ENCODE assay signal across 8 cellular contexts in genomic region chr2:28389399-28390240, GRCh38. TPM values are rescaled to one million over a fixed set of nuclear protein-coding genes. Genes with fewer than 3 reads are reported as not detected.
DNase-seq lines count a peak whose midpoint lies in the region; ATAC-seq and TF ChIP-seq lines count a peak whose summit lies in the region.

No MANE protein-coding gene starts in this region.

- H3K27me3 ChIP-seq in CD4-positive, CD25-positive, alpha-beta regulatory T cell (ENCODE audit: control insufficient read depth, insufficient read depth, low read length), result no peaks in the 10 kb centered on the region
- peaks cover 43% of the 10 kb centered on the region for H3K27me3 ChIP-seq in OCI-LY3 (ENCODE audit: low read depth, low read length)
- peaks cover 19% of the 10 kb centered on the region for H3K27me3 ChIP-seq in endodermal cell (ENCODE audit: control insufficient read depth, insufficient read depth, low read length, poor library complexity, severe bottlenecking)

- peaks cover 0 to 1% (median 0%) of the 10 kb centered on the region in 7 donors for H3K9me3 Mint-ChIP-seq in CD4-positive, CD25-positive, alpha-beta regulatory T cell
- H3K9me3 Mint-ChIP-seq in endodermal cell (no peaks in the 10 kb centered on the region), neural crest cell (no peaks in the 10 kb centered on the region)

- peak overlapping the region; percentile 65 to 94 (median 78) for H3K27ac Mint-ChIP-seq in CD4-positive, CD25-positive, alpha-beta regulatory T cell
- peak overlapping the region; percentile 88 for H3K27ac Mint-ChIP-seq in endodermal cell
- peak overlapping the region; percentile 83 for H3K27ac Mint-ChIP-seq in neural crest cell (ENCODE audit: unreplicated experiment)

- H3K27ac ChIP-seq in CD4-positive, CD25-positive, alpha-beta regulatory T cell (ENCODE audit: insufficient read depth, low read length, poor library complexity, severe bottlenecking), result peak overlapping the region; percentile 95
- H3K27ac ChIP-seq in OCI-LY3 (ENCODE audit: low read length), result no peak overlapping the region
- H3K27ac ChIP-seq in endodermal cell (ENCODE audit: low read depth, low read length), result peak overlapping the region; percentile 49

- H3K4me3 ChIP-seq in CD4-positive, CD25-positive, alpha-beta regulatory T cell (ENCODE audit: low read depth, low read length), result peak overlapping the region; percentile 92
- H3K4me3 ChIP-seq in OCI-LY3 (ENCODE audit: low read length) (peak overlapping the region; percentile 83), endodermal cell (ENCODE audit: low read length) (peak overlapping the region; percentile 87)

- TF ChIP-seq CTCF in OCI-LY3 (IDR thresholded peaks at IDR 0.05; ENCODE audit: low read depth, low read length) (no peak), endodermal cell (conservative IDR thresholded peaks at IDR 0.05) (peak; percentile 25), neural crest cell (conservative IDR thresholded peaks at IDR 0.05) (no peak)

- H3K36me3 Mint-ChIP-seq in CD4-positive, CD25-positive, alpha-beta regulatory T cell, result peaks cover 4% of the 10 kb centered on the region
- H3K36me3 Mint-ChIP-seq in endodermal cell (ENCODE audit: low read depth), result no peaks in the 10 kb centered on the region
- H3K36me3 Mint-ChIP-seq in neural crest cell (ENCODE audit: low read depth), result no peaks in the 10 kb centered on the region

- H3K36me3 ChIP-seq in CD4-positive, CD25-positive, alpha-beta regulatory T cell (ENCODE audit: control insufficient read depth, insufficient read depth, low read length), result no peaks in the 10 kb centered on the region
- H3K36me3 ChIP-seq in OCI-LY3 (replicated peaks; ENCODE audit: low read depth, low read length), result no peaks in the 10 kb centered on the region
- H3K36me3 ChIP-seq in endodermal cell (ENCODE audit: control insufficient read depth, insufficient read depth, low read length), result no peaks in the 10 kb centered on the region

- H3K79me2 ChIP-seq in OCI-LY3 (ENCODE audit: low read length), result no peaks in the 10 kb centered on the region

- H3K4me1 Mint-ChIP-seq in CD4-positive, CD25-positive, alpha-beta regulatory T cell, result peaks cover 0 to 22% (median 10%) of the 10 kb centered on the region in 4 donors
- H3K4me1 Mint-ChIP-seq in endodermal cell (peaks cover 16% of the 10 kb centered on the region), neural crest cell (peaks cover 29% of the 10 kb centered on the region)

- peaks cover 25% of the 10 kb centered on the region for H3K4me1 ChIP-seq in CD4-positive, CD25-positive, alpha-beta regulatory T cell (ENCODE audit: control insufficient read depth, insufficient read depth, low read length, poor library complexity, severe bottlenecking)
- H3K4me1 ChIP-seq in OCI-LY3 (ENCODE audit: low read length) (peaks cover 5% of the 10 kb centered on the region; the same call in 1 of the 2 replicates), endodermal cell (ENCODE audit: control insufficient read depth, insufficient read depth, low read length) (no peaks in the 10 kb centered on the region)

- peak overlapping the region; percentile 87 to 98 (median 90) for H3K4me3 Mint-ChIP-seq in CD4-positive, CD25-positive, alpha-beta regulatory T cell
- H3K4me3 Mint-ChIP-seq in endodermal cell, result no peak overlapping the region
- H3K4me3 Mint-ChIP-seq in neural crest cell, result peak overlapping the region; percentile 91

- no peaks in the 10 kb centered on the region for H4K20me1 ChIP-seq in OCI-LY3 (ENCODE audit: insufficient read depth, low read length)

- H3K9me3 ChIP-seq in CD4-positive, CD25-positive, alpha-beta regulatory T cell (ENCODE audit: control insufficient read depth in 2 of 2, low read length in 2 of 2), result no peaks in the 10 kb centered on the region
- no peaks in the 10 kb centered on the region for H3K9me3 ChIP-seq in OCI-LY3 (ENCODE audit: insufficient read depth, low read length)
- no peaks in the 10 kb centered on the region for H3K9me3 ChIP-seq in endodermal cell (ENCODE audit: control insufficient read depth, low read length)

- peak overlapping the region; percentile 85 for H2AFZ ChIP-seq in OCI-LY3 (ENCODE audit: low read depth, low read length)

- DNase-seq in CD4-positive, CD25-positive, alpha-beta regulatory T cell, result no peak
- DNase-seq in endodermal cell, result peak; percentile 85
- DNase-seq in neural crest cell (ENCODE audit: low read depth, low spot score), result no peak
- no peak for DNase-seq in NCI-H226

- H3K4me2 ChIP-seq in OCI-LY3 (ENCODE audit: low read length), result peak overlapping the region; percentile 97

- WGBS in endodermal cell (ENCODE audit: insufficient coverage in 1 of 2, insufficient read length in 1 of 2), 2 experiments, result 3 to 16% methylated on average over 9 to 17 of the region's 17 CpGs

- ATAC-seq in CD4-positive, CD25-positive, alpha-beta regulatory T cell (ENCODE audit: low read depth in 2 of 2), result no peak
- ATAC-seq in HG03196 (IDR thresholded peaks at IDR 0.05; ENCODE audit: unreplicated experiment) (no peak), HG02623 (IDR thresholded peaks at IDR 0.05; ENCODE audit: unreplicated experiment) (no peak), GM18868 (IDR thresholded peaks at IDR 0.05; ENCODE audit: unreplicated experiment) (no peak)

- H3K27me3 Mint-ChIP-seq in CD4-positive, CD25-positive, alpha-beta regulatory T cell, result peaks cover 10% of the 10 kb centered on the region
- H3K27me3 Mint-ChIP-seq in endodermal cell (ENCODE audit: insufficient read depth), result peaks cover 56% of the 10 kb centered on the region
- peaks cover 27% of the 10 kb centered on the region for H3K27me3 Mint-ChIP-seq in neural crest cell (ENCODE audit: low read depth)

- H3K9ac ChIP-seq in OCI-LY3 (ENCODE audit: low read length) (peak overlapping the region; percentile 79; the same call in 1 of the 2 replicates), endodermal cell (ENCODE audit: extremely low read depth, low read length, poor library complexity, severe bottlenecking) (peak overlapping the region; percentile 45)

RNA-seq across cellular contexts. Expression of gene FOSL2, which starts 3.0 kb away (rescaled TPM):
- 195 TPM for total RNA-seq in CD4-positive, CD25-positive, alpha-beta regulatory T cell
- polyA plus RNA-seq in CD4-positive, CD25-positive, alpha-beta regulatory T cell, result 1 to 10 TPM; 1.9 to 3.9 (median 2.5) TPM
- total RNA-seq in endodermal cell (1 to 10 TPM; 1.4 to 3.8 TPM), neural crest cell (2.2 and 2.9 TPM in 2 replicates)
- polyA plus RNA-seq in endodermal cell (2013, experiment 1 of 2), result 2.7 TPM
- 2.6 TPM for polyA plus RNA-seq in endodermal cell (2013, experiment 2 of 2)

Comparison
In these comparisons a context has a peak if more than half of its experiments do, and no peak if none do; other contexts are left out.
1. RNA of gene FOSL2, which starts 3.0 kb away (total RNA-seq): 195 TPM in CD4-positive, CD25-positive, alpha-beta regulatory T cell (single experiment); 1.4 to 3.8 TPM in endodermal cell and 2.2 to 2.9 TPM in neural crest cell; every median in the first group is over 10 times any median in the second.
2. Peak in every context shown above with its lines, with median percentiles within 50 percentile points of each other: H3K4me3 ChIP-seq and H3K27ac Mint-ChIP-seq.